Comparison of ENCODE assay signal across 19 cellular contexts in genomic region chr20:37929366-37930014, GRCh38. TPM values are rescaled to one million over a fixed set of nuclear protein-coding genes. Genes with fewer than 3 reads are reported as not detected.
A peak's percentile ranks its signal among the peaks of the same experiment; 100 is the strongest.
DNase-seq lines count a peak whose midpoint lies in the region; ATAC-seq and TF ChIP-seq lines count a peak whose summit lies in the region.
"Had no signal": no experiment of that assay in that cellular context is flagged by ENCODE, and none has a peak within 500 bp of the region (broad histone marks: within the 10 kb centered on the region; RNA-seq: fewer than 3 reads in every experiment).

No MANE protein-coding gene starts in this region.

- H3K4me1 Mint-ChIP-seq in neural crest cell, result peaks cover 3% of the 10 kb centered on the region
- peaks cover 19% of the 10 kb centered on the region for H3K4me1 Mint-ChIP-seq in type B pancreatic cell (ENCODE audit: unreplicated experiment)

- no peaks in the 10 kb centered on the region for H3K9me3 Mint-ChIP-seq in neural crest cell
- H3K9me3 Mint-ChIP-seq in type B pancreatic cell, result no peaks in the 10 kb centered on the region
- H3K9me3 Mint-ChIP-seq: CD4-positive, alpha-beta T cell had no signal

- H3K9me3 ChIP-seq in cardiac muscle cell (ENCODE audit: low read depth), result no peaks in the 10 kb centered on the region
- H3K9me3 ChIP-seq in right atrium auricular region, result no peaks in the 10 kb centered on the region
- H3K9me3 ChIP-seq in RWPE2 (ENCODE audit: severe bottlenecking), result no peaks in the 10 kb centered on the region
- H3K9me3 ChIP-seq: BLaER1 had no signal

- H3K36me3 ChIP-seq in cardiac muscle cell, result peaks cover 2% of the 10 kb centered on the region
- H3K36me3 ChIP-seq in right atrium auricular region, result peaks cover 4% of the 10 kb centered on the region
- H3K36me3 ChIP-seq in RWPE2 (ENCODE audit: low read depth), result no peaks in the 10 kb centered on the region
- H3K36me3 ChIP-seq: BLaER1 had no signal

- H3K27ac ChIP-seq in cardiac muscle cell, result peak overlapping the region; percentile 40
- peak overlapping the region in 1 of 2 donors; percentile 32 for H3K27ac ChIP-seq in right atrium auricular region
- H3K27ac ChIP-seq in RWPE2 (ENCODE audit: poor library complexity, severe bottlenecking), result no peak overlapping the region
- H3K27ac ChIP-seq: BLaER1 had no signal

- no peak for DNase-seq in cardiac muscle cell (ENCODE audit: low read depth in 1 of 2, low spot score in 1 of 2)
- DNase-seq in right atrium auricular region (ENCODE audit: low spot score), result no peak
- no peak for DNase-seq in RWPE2 (ENCODE audit: low spot score)
- DNase-seq in neural crest cell (ENCODE audit: low read depth, low spot score), result no peak
- no peak for DNase-seq in type B pancreatic cell (ENCODE audit: extremely low spot score, unreplicated experiment)
- no peak for DNase-seq in stimulated activated CD4-positive, alpha-beta T cell treated with anti-CD3 and anti-CD28 coated beads, Interleukin-12 subunit alpha, Interleukin-12 subunit beta, amount 100 ng/mL, for 4 hours
- no peak for DNase-seq in activated CD4-positive, alpha-beta T cell treated with anti-CD3 and anti-CD28 coated beads, Interleukin-2, amount 50 U/mL, for 4 hours
- no peak for DNase-seq in left lobe of liver (ENCODE audit: low spot score)
- DNase-seq: CD4-positive, alpha-beta T cell; Kasumi-1; NCI-H1092 treated with DMSO at 0.1 percent for 48 hours; NCI-H1436 treated with DMSO at 0.1 percent for 48 hours; NCI-H1930; NCI-H2107; RPMI8226; SHP77 had no signal

- H3K4me3 ChIP-seq in cardiac muscle cell, result no peak overlapping the region
- H3K4me3 ChIP-seq in right atrium auricular region, result no peak overlapping the region
- no peak overlapping the region for H3K4me3 ChIP-seq in RWPE2 (ENCODE audit: severe bottlenecking)
- H3K4me3 ChIP-seq: BLaER1 had no signal

- TF ChIP-seq CTCF in cardiac muscle cell (IDR thresholded peaks at IDR 0.05; ENCODE audit: low read depth, low read length), result no peak
- TF ChIP-seq CTCF in right atrium auricular region (IDR thresholded peaks at IDR 0.05), result no peak
- TF ChIP-seq CTCF in RWPE2 (IDR thresholded peaks at IDR 0.05; ENCODE audit: poor library complexity, severe bottlenecking), result no peak
- no peak for TF ChIP-seq CTCF in neural crest cell (conservative IDR thresholded peaks at IDR 0.05)
- TF ChIP-seq CTCF in type B pancreatic cell (conservative IDR thresholded peaks at IDR 0.05), result no peak

- H3K4me3 Mint-ChIP-seq in neural crest cell, result no peak overlapping the region
- peak overlapping the region; percentile 0 for H3K4me3 Mint-ChIP-seq in type B pancreatic cell
- H3K4me3 Mint-ChIP-seq: CD4-positive, alpha-beta T cell had no signal

- peaks cover 29% of the 10 kb centered on the region for H3K4me1 ChIP-seq in cardiac muscle cell (ENCODE audit: low read depth)
- peaks cover 0 to 45% of the 10 kb centered on the region in 2 donors for H3K4me1 ChIP-seq in right atrium auricular region
- H3K4me1 ChIP-seq in RWPE2 (ENCODE audit: insufficient read depth, poor library complexity, severe bottlenecking), result no peaks in the 10 kb centered on the region

- ATAC-seq in RWPE2 (ENCODE audit: low read depth) (peak; percentile 4; the same call in 1 of the 3 replicates), left lobe of liver (no peak)
- ATAC-seq: HepG2 had no signal

- H3K27ac Mint-ChIP-seq in neural crest cell (ENCODE audit: unreplicated experiment), result peak overlapping the region; percentile 87
- H3K27ac Mint-ChIP-seq in type B pancreatic cell, result no peak overlapping the region
- H3K27ac Mint-ChIP-seq: CD4-positive, alpha-beta T cell had no signal

- H3K36me3 Mint-ChIP-seq in neural crest cell (ENCODE audit: low read depth) (no peaks in the 10 kb centered on the region), type B pancreatic cell (no peaks in the 10 kb centered on the region)

- H3K27me3 Mint-ChIP-seq in neural crest cell (ENCODE audit: low read depth), result no peaks in the 10 kb centered on the region
- peaks cover 4% of the 10 kb centered on the region for H3K27me3 Mint-ChIP-seq in type B pancreatic cell

- H3K27me3 ChIP-seq in cardiac muscle cell (no peaks in the 10 kb centered on the region), right atrium auricular region (no peaks in the 10 kb centered on the region), RWPE2 (ENCODE audit: insufficient read depth, poor library complexity, severe bottlenecking) (no peaks in the 10 kb centered on the region)
- H3K27me3 ChIP-seq: BLaER1 had no signal

RNA-seq across cellular contexts. Expression of gene VSTM2L, which starts 26.6 kb away (rescaled TPM):
- total RNA-seq in cardiac muscle cell (136 and 321 TPM in 2 replicates), right atrium auricular region (100 to 1,000 TPM in 1 of 2 donors, 10 to 100 TPM in 1; 97.4 to 303 TPM), neural crest cell (7.3 and 9.3 TPM in 2 replicates), type B pancreatic cell (ENCODE audit: low replicate concordance) (11.4 and 11.6 TPM in 2 replicates), left lobe of liver (4.4 TPM)
- 83.4 and 162 TPM in 2 replicates for polyA plus RNA-seq in cardiac muscle cell
- total RNA-seq: CD4-positive, alpha-beta T cell; HepG2; HT-29 had no signal
- polyA plus RNA-seq: HepG2 had no signal
